In the genomic region with DNA sequence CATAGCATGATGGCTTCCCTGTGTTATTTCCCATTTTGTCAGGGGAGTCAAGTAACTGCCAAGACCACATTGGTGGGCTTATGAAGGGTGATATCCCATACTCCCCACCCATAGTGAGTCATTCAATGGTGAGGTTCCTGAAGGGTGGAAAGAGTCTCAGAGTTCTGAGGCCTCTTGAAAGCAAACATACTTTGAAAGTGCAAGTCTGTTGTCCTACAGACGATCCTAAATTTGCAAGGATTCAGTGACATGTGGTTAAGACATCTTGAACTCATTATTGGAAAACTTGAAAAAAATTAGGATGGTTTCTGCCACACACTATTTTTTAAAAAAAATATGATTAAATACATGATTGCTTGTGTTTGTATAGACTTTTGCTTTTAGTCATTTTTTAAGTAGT, we compare ENCODE assay signal across 31 cellular contexts.
"Had no signal": no experiment of that assay in that cellular context is flagged by ENCODE, and none has a peak within 500 bp of the region (broad histone marks: within the 10 kb centered on the region; RNA-seq: fewer than 3 reads in every experiment).

No MANE protein-coding gene starts in this region.

- H3K4me1 ChIP-seq: gastrocnemius medialis, heart left ventricle, right atrium auricular region, uterus had no signal

- H3K36me3 ChIP-seq: brain microvascular endothelial cell, gastrocnemius medialis, heart left ventricle, right atrium auricular region, tibial nerve, uterus had no signal

- H3K4me3 ChIP-seq: gastrocnemius medialis, heart left ventricle, lung, right atrium auricular region, tibial nerve, uterus had no signal

- H3K27ac ChIP-seq: brain microvascular endothelial cell, gastrocnemius medialis, heart left ventricle, right atrium auricular region, tibial nerve, uterus, VCaP had no signal

- H3K4me1 Mint-ChIP-seq: activated naive CD4-positive, alpha-beta T cell treated with anti-CD3 and anti-CD28 coated beads, Interleukin-2, amount 10 ng/mL, durations not matched to agents 7 days and 5 days; activated naive CD8-positive, alpha-beta T cell treated with anti-CD3 and anti-CD28 coated beads, Interleukin-2, amount 50 U/mL, for 24 hours; nephron progenitor cell had no signal

- H3K4me3 Mint-ChIP-seq: activated naive CD4-positive, alpha-beta T cell treated with anti-CD3 and anti-CD28 coated beads, Interleukin-2, amount 10 ng/mL, durations not matched to agents 7 days and 5 days; activated naive CD8-positive, alpha-beta T cell treated with anti-CD3 and anti-CD28 coated beads, Interleukin-2, amount 50 U/mL, for 24 hours; nephron progenitor cell had no signal

- H3K27ac Mint-ChIP-seq: activated naive CD4-positive, alpha-beta T cell treated with anti-CD3 and anti-CD28 coated beads, Interleukin-2, amount 10 ng/mL, durations not matched to agents 7 days and 5 days; activated naive CD8-positive, alpha-beta T cell treated with anti-CD3 and anti-CD28 coated beads, Interleukin-2, amount 50 U/mL, for 24 hours; nephron progenitor cell; progenitor cell of endocrine pancreas had no signal

- H3K27me3 Mint-ChIP-seq: activated naive CD4-positive, alpha-beta T cell treated with anti-CD3 and anti-CD28 coated beads, Interleukin-2, amount 10 ng/mL, durations not matched to agents 7 days and 5 days; activated naive CD8-positive, alpha-beta T cell treated with anti-CD3 and anti-CD28 coated beads, Interleukin-2, amount 50 U/mL, for 24 hours; progenitor cell of endocrine pancreas had no signal

- DNase-seq: activated CD4-positive, alpha-beta T cell treated with anti-CD3 and anti-CD28 coated beads, Interleukin-2, amount 50 U/mL, for 1 hour; activated CD4-positive, CD25-positive, alpha-beta regulatory T cell treated with anti-CD3 and anti-CD28 coated beads, Interleukin-2, amount 50 U/mL, for 72 hours; activated CD8-positive, alpha-beta memory T cell treated with anti-CD3 and anti-CD28 coated beads, Interleukin-2, amount 50 U/mL, for 48 hours; activated effector memory CD4-positive, alpha-beta T cell treated with Interleukin-2 at 50 U/mL for 16 hours; activated naive CD4-positive, alpha-beta T cell treated with anti-CD3 and anti-CD28 coated beads, Interleukin-2, amount 10 ng/mL, durations not matched to agents 7 days and 5 days; activated naive CD8-positive, alpha-beta T cell treated with anti-CD3 and anti-CD28 coated beads, Interleukin-2, amount 50 U/mL, for 24 hours; activated T-cell treated with anti-CD3 and anti-CD28 coated beads, Interleukin-2, amount 50 U/mL, for 48 hours; aorta; brain microvascular endothelial cell; cerebellar nuclear complex; cortex of kidney; effector CD4-positive, alpha-beta T cell; gastrocnemius medialis; heart left ventricle; kidney; midbrain; nephron progenitor cell; nucleus accumbens; stimulated activated CD4-positive, alpha-beta T cell treated with anti-CD3 and anti-CD28 coated beads, Interleukin-12 subunit alpha, Interleukin-12 subunit beta, amount 100 ng/mL, for 4 hours; stimulated activated CD4-positive, alpha-beta T cell treated with anti-CD3 and anti-CD28 coated beads, Interleukin-2, amount 100 ng/mL, for 24 hours; stimulated activated naive CD4-positive, alpha-beta T cell treated with Interleukin-2 at 50 U/mL for 16 hours; substantia nigra; T-helper 2 cell; uterus had no signal

- H3K27me3 ChIP-seq: brain microvascular endothelial cell, gastrocnemius medialis, heart left ventricle, right atrium auricular region, tibial nerve, uterus had no signal

- H3K9me3 ChIP-seq: gastrocnemius medialis, right atrium auricular region, tibial nerve, uterus had no signal

- H3K36me3 Mint-ChIP-seq: activated naive CD4-positive, alpha-beta T cell treated with anti-CD3 and anti-CD28 coated beads, Interleukin-2, amount 10 ng/mL, durations not matched to agents 7 days and 5 days had no signal

- ATAC-seq: activated naive CD8-positive, alpha-beta T cell treated with anti-CD3 and anti-CD28 coated beads, Interleukin-2, amount 50 U/mL, for 24 hours; esophagus mucosa; gastrocnemius medialis; heart left ventricle; left lobe of liver had no signal
